19 cellular contexts compared by ENCODE assay signal in genomic region chr6:159473844-159474243, GRCh38.
"Had no signal": no experiment of that assay in that cellular context is flagged by ENCODE, and none has a peak within 500 bp of the region (broad histone marks: within the 10 kb centered on the region; RNA-seq: fewer than 3 reads in every experiment).

No MANE protein-coding gene starts in this region.

- H3K27me3 ChIP-seq: dorsolateral prefrontal cortex, neural progenitor cell, upper lobe of right lung had no signal

- H3K27ac Mint-ChIP-seq: activated naive CD8-positive, alpha-beta T cell; activated T-helper 1 cell treated with anti-CD3 and anti-CD28 coated beads, Interleukin-12 subunit alpha, Interleukin-12 subunit beta, Interleukin-2, Interleukin-4 antibody, amounts not matched to agents 30 ng/mL and 10 ng/mL and 1 ng/mL, durations not matched to agents 14 hours and 24 hours and 36 hours; brain; naive B cell; neural progenitor cell; progenitor cell of endocrine pancreas had no signal

- H3K27ac ChIP-seq: dorsolateral prefrontal cortex, epithelial cell of prostate, neural progenitor cell, thoracic aorta, upper lobe of right lung, WERI-Rb-1 had no signal

- ATAC-seq: mucosa of descending colon, upper lobe of right lung had no signal

- DNase-seq: activated CD4-positive, alpha-beta T cell treated with anti-CD3 and anti-CD28 coated beads, Interleukin-2, amount 50 U/mL, for 4 hours; activated gamma-delta T cell treated with Interleukin-2 at 50 U/mL for 16 hours; central memory CD4-positive, alpha-beta T cell; dorsolateral prefrontal cortex; mesenchymal stem cell; naive B cell; small intestine; stimulated activated CD4-positive, alpha-beta T cell treated with anti-CD3 and anti-CD28 coated beads, Interleukin-15, amount 100 ng/mL, for 24 hours; stimulated activated CD4-positive, alpha-beta T cell treated with anti-CD3 and anti-CD28 coated beads, Interleukin-4, amount 100 ng/mL, for 1 hour; upper lobe of right lung; WERI-Rb-1 had no signal

- H3K4me2 ChIP-seq: neural progenitor cell had no signal

- H3K4me1 ChIP-seq: neural progenitor cell, upper lobe of right lung had no signal

- H3K4me1 Mint-ChIP-seq: brain, neural progenitor cell had no signal

- H3K9me3 ChIP-seq: mucosa of descending colon, thoracic aorta, upper lobe of right lung had no signal

- H3K9ac ChIP-seq: neural progenitor cell had no signal

- H2AFZ ChIP-seq: neural progenitor cell had no signal

- H3K27me3 Mint-ChIP-seq: brain, naive B cell had no signal

- H3K36me3 ChIP-seq: neural progenitor cell, thoracic aorta, upper lobe of right lung, WERI-Rb-1 had no signal

- H3K4me3 Mint-ChIP-seq: activated naive CD8-positive, alpha-beta T cell; activated T-helper 1 cell treated with anti-CD3 and anti-CD28 coated beads, Interleukin-12 subunit alpha, Interleukin-12 subunit beta, Interleukin-2, Interleukin-4 antibody, amounts not matched to agents 30 ng/mL and 10 ng/mL and 1 ng/mL, durations not matched to agents 14 hours and 24 hours and 36 hours; brain; naive B cell; neural progenitor cell had no signal

- H3K4me3 ChIP-seq: dorsolateral prefrontal cortex, mucosa of descending colon, neural progenitor cell, thoracic aorta, upper lobe of right lung had no signal

- H3K9me3 Mint-ChIP-seq: activated T-helper 1 cell treated with anti-CD3 and anti-CD28 coated beads, Interleukin-12 subunit alpha, Interleukin-12 subunit beta, Interleukin-2, Interleukin-4 antibody, amounts not matched to agents 30 ng/mL and 10 ng/mL and 1 ng/mL, durations not matched to agents 14 hours and 24 hours and 36 hours had no signal
